ENCODE assay signal across 8 cellular contexts in the genomic region with DNA sequence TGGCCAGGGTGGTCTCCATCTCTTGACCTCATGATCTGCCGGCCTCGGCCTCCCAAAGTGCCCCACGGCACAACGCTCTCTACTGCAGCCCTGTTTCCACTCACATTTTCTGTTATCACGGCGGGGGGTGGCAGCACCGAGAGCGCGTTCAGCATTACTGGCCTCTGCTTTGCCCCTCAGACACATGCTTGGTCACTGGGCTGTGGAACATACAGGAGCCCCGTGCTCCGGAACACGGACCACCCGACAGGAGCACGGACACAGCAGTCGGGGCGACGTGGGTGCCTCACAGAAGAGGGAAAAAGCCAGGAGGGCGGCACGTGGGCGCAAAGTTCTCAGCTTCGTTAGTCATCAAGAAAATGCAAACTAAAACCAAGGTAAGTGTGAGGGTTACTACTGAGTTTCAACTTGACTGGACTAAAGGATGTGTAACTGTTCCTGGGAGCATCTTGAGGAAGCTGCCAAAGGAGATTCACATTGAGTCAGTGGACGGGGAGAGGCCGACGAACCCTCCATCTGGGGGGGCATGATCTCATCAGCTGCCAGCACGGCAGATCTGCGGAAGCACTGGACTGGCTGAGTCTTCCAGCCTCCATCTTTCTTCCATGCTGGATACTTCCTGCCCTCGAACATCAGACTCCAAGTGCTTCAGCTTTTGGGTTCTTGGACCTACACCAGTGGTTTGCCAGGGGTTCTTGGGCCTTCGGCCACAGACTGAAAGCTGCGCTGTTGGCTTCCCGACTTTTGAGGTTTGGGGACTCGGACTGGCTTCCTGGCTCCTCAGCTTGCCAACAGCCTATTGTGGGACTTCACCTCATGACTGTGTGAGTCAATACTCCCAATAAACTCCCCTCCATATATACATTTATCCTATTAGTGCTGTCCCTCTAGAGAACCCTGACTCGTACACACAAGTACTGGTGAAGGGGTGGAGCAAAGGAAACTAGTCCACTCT.
DNase-seq lines count a peak whose midpoint lies in the region; ATAC-seq and TF ChIP-seq lines count a peak whose summit lies in the region.

No MANE protein-coding gene starts in this region.

- no peak overlapping the region for H4K8ac ChIP-seq in H9 (replicated peaks; ENCODE audit: insufficient read length, low read depth, low read length)

- H3T11ph ChIP-seq in H9 (ENCODE audit: low read length) = no peak overlapping the region

- H2BK12ac ChIP-seq in H9 (ENCODE audit: insufficient read length, low read depth, low read length) = no peak overlapping the region

- H3K9me3 ChIP-seq in CD4-positive, alpha-beta T cell (ENCODE audit: control insufficient read depth, low read length) = no peaks in the 10 kb centered on the region
- H3K9me3 ChIP-seq in H9 (ENCODE audit: control insufficient read depth, low read depth, low read length) = no peaks in the 10 kb centered on the region
- no peaks in the 10 kb centered on the region for H3K9me3 ChIP-seq in left ventricle myocardium inferior (replicated peaks)

- DNase-seq in CD4-positive, alpha-beta T cell = no peak
- DNase-seq in H9 = no peak
- peak; percentile 76 to 84 for DNase-seq in activated CD4-positive, alpha-beta T cell treated with anti-CD3 and anti-CD28 coated beads, Interleukin-2, amount 50 U/mL, for 48 hours
- no peak for DNase-seq in left ventricle myocardium inferior
- peak; percentile 44 to 73 for DNase-seq in stimulated activated CD8-positive, alpha-beta memory T cell treated with anti-CD3 and anti-CD28 coated beads, Interleukin-7, amount 100 ng/mL, for 48 hours (ENCODE audit: extremely low read depth in 1 of 2, low read depth in 1 of 2)
- DNase-seq in DMS53 treated with DMSO at 0.1 percent for 48 hours (lab: John Stamatoyannopoulos, UW; ENCODE audit: unreplicated experiment) = no peak
- no peak for DNase-seq in NCI-H2107 (lab: John Stamatoyannopoulos, UW)
- no peak for DNase-seq in NCI-H345 (lab: John Stamatoyannopoulos, UW)

- intact Hi-C loops in CD4-positive, alpha-beta T cell (cut with DNase I, micrococcal nuclease) = no loop called here
- intact Hi-C loops in left ventricle myocardium inferior (cut with micrococcal nuclease) = no loop called here

- H3K79me2 ChIP-seq in H9 (ENCODE audit: insufficient read depth, low read length) = peaks cover 65% of the 10 kb centered on the region; the same call in 1 of the 2 replicates

- no peak overlapping the region for H3K4ac ChIP-seq in H9 (ENCODE audit: low read depth, low read length)

- peaks cover 14% of the 10 kb centered on the region for H3K79me1 ChIP-seq in H9 (ENCODE audit: insufficient read depth, low read depth, low read length, poor library complexity, severe bottlenecking)

- no peak overlapping the region for H3K4me2 ChIP-seq in H9 (ENCODE audit: insufficient read depth, insufficient read length, low read length)

- WGBS in H9 (ENCODE audit: extremely low coverage, insufficient read length, low lambda C conversion rate) = no CpG with 5 or more reads among the region's 32 CpGs

- H3K36me3 ChIP-seq in left ventricle myocardium inferior = no peaks in the 10 kb centered on the region

- H2BK20ac ChIP-seq in H9 (ENCODE audit: low read depth, low read length, poor library complexity, severe bottlenecking) = no peak overlapping the region

- CTCF ChIA-PET in CD4-positive, alpha-beta T cell (lab: Charles Lee) = interaction anchor here (1.1 kb wide), 1 partner anchor 9 kb away, joined by 3 read pairs; no protein-coding TSS in a partner anchor

- no peak overlapping the region for H2AFZ ChIP-seq in H9 (ENCODE audit: low read length)

- no peaks in the 10 kb centered on the region for H3K27me3 ChIP-seq in CD4-positive, alpha-beta T cell (ENCODE audit: control insufficient read depth, insufficient read depth, low read length)
- H3K27me3 ChIP-seq in H9 (ENCODE audit: insufficient read depth, low read length) = no peaks in the 10 kb centered on the region
- H3K27me3 ChIP-seq in left ventricle myocardium inferior (ENCODE audit: low read depth) = no peaks in the 10 kb centered on the region

- H3K4me3 ChIP-seq in left ventricle myocardium inferior = no peak overlapping the region

- peaks cover 33% of the 10 kb centered on the region for H3K36me3 Mint-ChIP-seq in CD4-positive, alpha-beta T cell (ENCODE audit: low read depth)
- H3K36me3 Mint-ChIP-seq in H9 (ENCODE audit: insufficient read depth in 1 of 3, low read depth in 3 of 3) = peaks cover 4 to 9% (median 7%) of the 10 kb centered on the region in 3 experiments; a peak in 5 of 7 replicates

- H2BK5ac ChIP-seq in H9 (ENCODE audit: insufficient read length, low read length) = no peak overlapping the region

- peaks cover 83% of the 10 kb centered on the region for H3K4me1 Mint-ChIP-seq in CD4-positive, alpha-beta T cell (ENCODE audit: low read depth)
- H3K4me1 Mint-ChIP-seq in H9 = peaks cover 82 to 84% of the 10 kb centered on the region in 2 experiments

- no peak overlapping the region for H3K9ac ChIP-seq in H9 (ENCODE audit: extremely low read depth, insufficient read length, low read length)

- TF ChIP-seq CTCF in CD4-positive, alpha-beta T cell (IDR thresholded peaks at IDR 0.05) = no peak
- no peak for TF ChIP-seq CTCF in H9 (conservative IDR thresholded peaks at IDR 0.05)
- no peak for TF ChIP-seq CTCF in left ventricle myocardium inferior (IDR thresholded peaks at IDR 0.05; ENCODE audit: borderline replicate concordance)

- no peak overlapping the region for H2AK5ac ChIP-seq in H9 (ENCODE audit: insufficient read length, low read length)

- no peak for ATAC-seq in CD4-positive, alpha-beta T cell (ENCODE audit: poor library complexity)

- H3K4me3 Mint-ChIP-seq in CD4-positive, alpha-beta T cell = peak overlapping the region; percentile 76
- H3K4me3 Mint-ChIP-seq in H9 = peak overlapping the region in 1 of 2 experiments; percentile 45; a peak in 2 of 5 replicates

- H3K56ac ChIP-seq in H9 (ENCODE audit: insufficient read length, low read depth, low read length) = no peak overlapping the region

- POLR2A ChIA-PET in CD4-positive, alpha-beta T cell (lab: Charles Lee) = interaction anchor here (0.9 to 1.4 kb wide), 2 partner anchors 9 to 167 kb away, joined by 3 read pairs; no protein-coding TSS in a partner anchor

- H2BK120ac ChIP-seq in H9 (ENCODE audit: low read depth, low read length, poor library complexity, severe bottlenecking) = no peak overlapping the region

- H3K4me1 ChIP-seq in H9 (ENCODE audit: insufficient read depth, low read length) (peaks cover 14% of the 10 kb centered on the region; the same call in 1 of the 2 replicates), left ventricle myocardium inferior (peaks cover 93% of the 10 kb centered on the region)

- H3K27ac Mint-ChIP-seq in CD4-positive, alpha-beta T cell = peak overlapping the region; percentile 73
- H3K27ac Mint-ChIP-seq in H9 = peak overlapping the region; percentile 87 to 98 (median 93)

- H4K91ac ChIP-seq in H9 (ENCODE audit: insufficient read length, low read depth, low read length) = no peak overlapping the region

- H3K14ac ChIP-seq in H9 (ENCODE audit: insufficient read depth, low read length) = no peak overlapping the region

- no peak overlapping the region for H4K5ac ChIP-seq in H9 (ENCODE audit: insufficient read length, low read depth, low read length)

- H2BK15ac ChIP-seq in H9 (ENCODE audit: low read depth, low read length) = no peak overlapping the region

- no peak overlapping the region for H3K18ac ChIP-seq in H9 (ENCODE audit: insufficient read length, low read depth, low read length)

- no peaks in the 10 kb centered on the region for H3K27me3 Mint-ChIP-seq in CD4-positive, alpha-beta T cell
- H3K27me3 Mint-ChIP-seq in H9 (ENCODE audit: low read depth) = no peaks in the 10 kb centered on the region

- H3K23me2 ChIP-seq in H9 (ENCODE audit: insufficient read length, low read depth, low read length, poor library complexity, severe bottlenecking) = no peaks in the 10 kb centered on the region

- no peaks in the 10 kb centered on the region for H3K9me3 Mint-ChIP-seq in CD4-positive, alpha-beta T cell
- H3K9me3 Mint-ChIP-seq in H9 = no peaks in the 10 kb centered on the region; a peak in 1 of 5 replicates

- H3K23ac ChIP-seq in H9 (ENCODE audit: insufficient read length, low read depth, low read length) = no peak overlapping the region

- H4K20me1 ChIP-seq in H9 (ENCODE audit: control insufficient read depth, insufficient read depth, insufficient read length) = peaks cover 3% of the 10 kb centered on the region

- H3K27ac ChIP-seq in CD4-positive, alpha-beta T cell (ENCODE audit: low read depth, low read length) = no peak overlapping the region
- H3K27ac ChIP-seq in H9 (ENCODE audit: insufficient read length, low read depth, low read length) (no peak overlapping the region), left ventricle myocardium inferior (replicated peaks) (peak overlapping the region; percentile 87)

Comparison
In these comparisons a context has a peak if more than half of its experiments do, and no peak if none do; other contexts are left out.
1. DNase-seq: peak in activated CD4-positive, alpha-beta T cell treated with anti-CD3 and anti-CD28 coated beads, Interleukin-2, amount 50 U/mL, for 48 hours (2 of 2) and stimulated activated CD8-positive, alpha-beta memory T cell treated with anti-CD3 and anti-CD28 coated beads, Interleukin-7, amount 100 ng/mL, for 48 hours (2 of 2); none in CD4-positive, alpha-beta T cell (0 of 10), H9 (single experiment), left ventricle myocardium inferior (single experiment), DMS53 treated with DMSO at 0.1 percent for 48 hours (single experiment), NCI-H2107 (single experiment) and NCI-H345 (single experiment).